ENCODE assay signal across 8 cellular contexts in genomic region chr10:7818295-7819125, GRCh38. TPM values are rescaled to one million over a fixed set of nuclear protein-coding genes. Genes with fewer than 3 reads are reported as not detected.
DNase-seq lines count a peak whose midpoint lies in the region; ATAC-seq, FAIRE-seq and TF ChIP-seq lines count a peak whose summit lies in the region.

Gene TAF3 (plus strand): TSS chr10:7818505. CDS start chr10:7818710, 205 bp downstream.

- H3K36me3 ChIP-seq in OCI-LY3 (replicated peaks; ENCODE audit: low read depth, low read length) = no peaks in the 10 kb centered on the region

- peaks cover 16% of the 10 kb centered on the region for H3K79me2 ChIP-seq in OCI-LY3 (ENCODE audit: low read length)

- H3K9ac ChIP-seq in OCI-LY3 (ENCODE audit: low read length) = peak within 1 kb of the TSS; percentile 77

- H3K9me3 ChIP-seq in OCI-LY3 (ENCODE audit: insufficient read depth, low read length) (no peaks in the 10 kb centered on the region), mononuclear cell (ENCODE audit: low read depth, low read length) (no peaks in the 10 kb centered on the region)

- H3K27ac ChIP-seq in OCI-LY3 (ENCODE audit: low read length) = no peak within 1 kb of the TSS

- TF ChIP-seq CTCF in D721Med (IDR thresholded peaks at IDR 0.05; ENCODE audit: insufficient read depth, missing control alignments) (no peak), OCI-LY3 (IDR thresholded peaks at IDR 0.05; ENCODE audit: low read depth, low read length) (no peak), epithelial cell of esophagus (IDR thresholded peaks at IDR 0.05; ENCODE audit: insufficient read depth, low read depth, low read length, missing control alignments) (no peak)

- no peaks in the 10 kb centered on the region for H3K27me3 ChIP-seq in OCI-LY3 (ENCODE audit: low read depth, low read length)
- H3K27me3 ChIP-seq in mononuclear cell (ENCODE audit: insufficient read depth, low read length) = no peaks in the 10 kb centered on the region

- DNase-seq in D721Med (ENCODE audit: insufficient read length, low spot score) (peak; percentile 55), HUDEP-2 (lab: John Stamatoyannopoulos, UW; ENCODE audit: unreplicated experiment in 76 of 76) (peak in 75 of 76 experiments; percentile 3 to 92 (median 82)), activated T-cell treated with anti-CD3 and anti-CD28 coated beads for 1 hour (ENCODE audit: low read depth) (peak; percentile 89), epithelial cell of esophagus (ENCODE audit: low read depth) (peak; percentile 93)
- DNase-seq in stimulated activated CD8-positive, alpha-beta memory T cell treated with anti-CD3 and anti-CD28 coated beads, Interleukin-2, amount 100 ng/mL, for 1 hour (ENCODE audit: low read depth in 2 of 2) = peak; percentile 81 to 86

- peak within 1 kb of the TSS; percentile 99 for H3K4me3 ChIP-seq in OCI-LY3 (ENCODE audit: low read length)
- H3K4me3 ChIP-seq in epithelial cell of esophagus (ENCODE audit: low read length) = peak within 1 kb of the TSS; percentile 96
- peak within 1 kb of the TSS; percentile 91 for H3K4me3 ChIP-seq in mononuclear cell (ENCODE audit: low read length)

- H4K20me1 ChIP-seq in OCI-LY3 (ENCODE audit: insufficient read depth, low read length) = no peaks in the 10 kb centered on the region

- FAIRE-seq in D721Med (lab: Jason Lieb, UNC) = no peak

- H2AFZ ChIP-seq in OCI-LY3 (ENCODE audit: low read depth, low read length) = peak within 1 kb of the TSS; percentile 87

- H3K4me2 ChIP-seq in OCI-LY3 (ENCODE audit: low read length) = peak within 1 kb of the TSS; percentile 87

- peak; percentile 88 for ATAC-seq in GM21423 (IDR thresholded peaks at IDR 0.05; ENCODE audit: unreplicated experiment)

- peaks cover 18% of the 10 kb centered on the region for H3K4me1 ChIP-seq in OCI-LY3 (ENCODE audit: low read length)
- H3K4me1 ChIP-seq in mononuclear cell (ENCODE audit: insufficient read depth, low read length) = peaks cover 22% of the 10 kb centered on the region

RNA-seq across cellular contexts. Expression of gene TAF3, which starts in this region (rescaled TPM):
- 6.7 TPM for total RNA-seq in mononuclear cell
